In the genomic region with DNA sequence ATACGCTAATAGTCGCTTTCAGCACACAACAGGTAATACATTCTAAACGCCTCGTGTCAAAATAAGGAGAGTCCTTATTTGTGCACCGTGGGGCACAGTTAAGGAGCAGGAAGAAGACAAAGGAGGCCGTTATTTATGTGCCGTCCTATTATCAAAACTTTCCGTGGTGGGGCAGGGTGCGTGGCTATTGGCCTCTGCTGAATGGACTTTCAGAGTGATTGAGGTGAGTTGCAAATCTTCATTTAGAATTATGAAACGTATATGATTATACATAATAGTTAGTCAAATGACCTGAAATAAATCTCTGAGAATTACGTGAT, we compare ENCODE assay signal across 8 cellular contexts. TPM values are rescaled to one million over a fixed set of nuclear protein-coding genes. Genes with fewer than 3 reads are reported as not detected.
DNase-seq lines count a peak whose midpoint lies in the region; ATAC-seq and TF ChIP-seq lines count a peak whose summit lies in the region.

No MANE protein-coding gene starts in this region.

- peaks cover 57% of the 10 kb centered on the region for H3K36me3 ChIP-seq in RWPE2 (ENCODE audit: low read depth)
- H3K36me3 ChIP-seq in urinary bladder (ENCODE audit: insufficient read depth) = peaks cover 1% of the 10 kb centered on the region

- ATAC-seq in GM21447 (IDR thresholded peaks at IDR 0.05; ENCODE audit: unreplicated experiment) = peak; percentile 20
- no peak for ATAC-seq in RWPE2 (ENCODE audit: low read depth)
- ATAC-seq in HG03457 (IDR thresholded peaks at IDR 0.05; ENCODE audit: unreplicated experiment) = no peak

- peak; percentile 18 for DNase-seq in AG20443 (ENCODE audit: low spot score)
- DNase-seq in RWPE2 (ENCODE audit: low spot score) = no peak
- no peak for DNase-seq in middle frontal gyrus (ENCODE audit: extremely low spot score, low spot score)

- H3K9me3 ChIP-seq in RWPE2 (ENCODE audit: severe bottlenecking) = no peaks in the 10 kb centered on the region
- H3K9me3 ChIP-seq in mononuclear cell (ENCODE audit: low read depth, low read length) = no peaks in the 10 kb centered on the region

- H3K4me3 ChIP-seq in RWPE2 (ENCODE audit: severe bottlenecking) (peak overlapping the region; percentile 79), mononuclear cell (ENCODE audit: low read length) (peak overlapping the region; percentile 82), urinary bladder (ENCODE audit: low read depth, low read length) (peak overlapping the region; percentile 66)

- under 1% methylated on average over 11 of the region's 11 CpGs for WGBS in urinary bladder

- TF ChIP-seq CTCF in RWPE2 (IDR thresholded peaks at IDR 0.05; ENCODE audit: poor library complexity, severe bottlenecking) = no peak

- H3K4me1 ChIP-seq in RWPE2 (ENCODE audit: insufficient read depth, poor library complexity, severe bottlenecking) (peaks cover 34% of the 10 kb centered on the region), mononuclear cell (ENCODE audit: insufficient read depth, low read length) (peaks cover 22% of the 10 kb centered on the region), urinary bladder (ENCODE audit: insufficient read depth) (peaks cover 1% of the 10 kb centered on the region)

- peak overlapping the region; percentile 77 for H3K27ac ChIP-seq in RWPE2 (ENCODE audit: poor library complexity, severe bottlenecking)
- peak overlapping the region; percentile 73 for H3K27ac ChIP-seq in cingulate gyrus (ENCODE audit: low read depth, low read length)
- H3K27ac ChIP-seq in urinary bladder (ENCODE audit: low read depth) = peak overlapping the region; percentile 77

- H3K27me3 ChIP-seq in RWPE2 (ENCODE audit: insufficient read depth, poor library complexity, severe bottlenecking) = no peaks in the 10 kb centered on the region
- no peaks in the 10 kb centered on the region for H3K27me3 ChIP-seq in mononuclear cell (ENCODE audit: insufficient read depth, low read length)

RNA-seq across cellular contexts. Expression of gene C5orf24, which starts 0.8 kb away (rescaled TPM):
- total RNA-seq in mononuclear cell = 38.1 TPM
- total RNA-seq in urinary bladder = 73.4 TPM
- 34.1 TPM for polyA plus RNA-seq in urinary bladder

RNA-seq across cellular contexts. Expression of gene TXNDC15, which starts 27.6 kb away (rescaled TPM):
- total RNA-seq in mononuclear cell = 16.4 TPM
- 133 TPM for total RNA-seq in urinary bladder
- polyA plus RNA-seq in urinary bladder = 94.2 TPM

RNA-seq across cellular contexts. Expression of gene PCBD2, which starts 58.3 kb away (rescaled TPM):
- total RNA-seq in mononuclear cell (5.0 TPM), urinary bladder (11.9 TPM)
- polyA plus RNA-seq in urinary bladder = 5.4 TPM
